ENCODE assay signal across 19 cellular contexts in genomic region chr11:48880021-48880441, GRCh38.
"Had no signal": no experiment of that assay in that cellular context is flagged by ENCODE, and none has a peak within 500 bp of the region (broad histone marks: within the 10 kb centered on the region; RNA-seq: fewer than 3 reads in every experiment).

No MANE protein-coding gene starts in this region.

- H3K9me3 Mint-ChIP-seq: activated CD8-positive, alpha-beta T cell treated with anti-CD3 and anti-CD28 coated beads for 36 hours; activated T-cell treated with anti-CD3 and anti-CD28 coated beads, Interleukin-2, amount 50 U/mL, for 4 hours had no signal

- H3K36me3 ChIP-seq: ascending aorta, neutrophil, stomach, WERI-Rb-1 had no signal

- H3K9me3 ChIP-seq: ascending aorta, neutrophil, testis had no signal

- H3K27me3 Mint-ChIP-seq: activated CD4-positive, alpha-beta T cell treated with anti-CD3 and anti-CD28 coated beads, Interleukin-2, amount 10 ng/mL, durations not matched to agents 24 days and 14 days; activated CD8-positive, alpha-beta T cell treated with anti-CD3 and anti-CD28 coated beads for 36 hours; activated naive CD4-positive, alpha-beta T cell treated with anti-CD3 and anti-CD28 coated beads, Interleukin-2, amount 50 U/mL, for 24 hours had no signal

- H3K4me3 ChIP-seq: ascending aorta, SK-N-MC, stomach, testis had no signal

- H3K36me3 Mint-ChIP-seq: activated naive CD4-positive, alpha-beta T cell treated with anti-CD3 and anti-CD28 coated beads, Interleukin-2, amount 50 U/mL, for 24 hours had no signal

- H3K27ac ChIP-seq: ascending aorta, neutrophil, parathyroid adenoma, SK-N-MC, stomach, testis, WERI-Rb-1 had no signal

- H3K4me1 ChIP-seq: ascending aorta, parathyroid adenoma, stomach, testis had no signal

- H3K4me3 Mint-ChIP-seq: activated CD4-positive, alpha-beta T cell treated with anti-CD3 and anti-CD28 coated beads, Interleukin-2, amount 10 ng/mL, durations not matched to agents 24 days and 14 days; activated CD8-positive, alpha-beta T cell treated with anti-CD3 and anti-CD28 coated beads for 36 hours; activated naive CD4-positive, alpha-beta T cell treated with anti-CD3 and anti-CD28 coated beads, Interleukin-2, amount 50 U/mL, for 24 hours; activated T-cell treated with anti-CD3 and anti-CD28 coated beads, Interleukin-2, amount 50 U/mL, for 4 hours; natural killer cell had no signal

- H3K27me3 ChIP-seq: ascending aorta, neutrophil, stomach, testis had no signal

- H3K27ac Mint-ChIP-seq: activated CD4-positive, alpha-beta T cell treated with anti-CD3 and anti-CD28 coated beads, Interleukin-2, amount 10 ng/mL, durations not matched to agents 24 days and 14 days; activated CD8-positive, alpha-beta T cell treated with anti-CD3 and anti-CD28 coated beads for 36 hours; activated naive CD4-positive, alpha-beta T cell treated with anti-CD3 and anti-CD28 coated beads, Interleukin-2, amount 50 U/mL, for 24 hours; natural killer cell had no signal

- H3K4me1 Mint-ChIP-seq: activated CD4-positive, alpha-beta T cell treated with anti-CD3 and anti-CD28 coated beads, Interleukin-2, amount 10 ng/mL, durations not matched to agents 24 days and 14 days; activated naive CD4-positive, alpha-beta T cell treated with anti-CD3 and anti-CD28 coated beads, Interleukin-2, amount 50 U/mL, for 24 hours; natural killer cell had no signal

- DNase-seq: activated CD4-positive, alpha-beta T cell treated with anti-CD3 and anti-CD28 coated beads, Interleukin-2, amount 10 ng/mL, durations not matched to agents 24 days and 14 days; activated CD8-positive, alpha-beta T cell treated with anti-CD3 and anti-CD28 coated beads for 36 hours; activated effector memory CD4-positive, alpha-beta T cell treated with anti-CD3 and anti-CD28 coated beads, Interleukin-2, amount 50 U/mL, for 16 hours; activated T-cell treated with anti-CD3 and anti-CD28 coated beads, Interleukin-2, amount 50 U/mL, for 4 hours; erythroblast; foreskin melanocyte; natural killer cell; retina; SHP77; small intestine; stimulated activated CD4-positive, alpha-beta T cell treated with anti-CD3 and anti-CD28 coated beads, Interleukin-4, amount 100 ng/mL, for 1 hour; stomach; testis; WERI-Rb-1 had no signal

- ATAC-seq: activated CD8-positive, alpha-beta T cell treated with anti-CD3 and anti-CD28 coated beads for 36 hours; activated T-cell treated with anti-CD3 and anti-CD28 coated beads, Interleukin-2, amount 50 U/mL, for 4 hours; natural killer cell had no signal
